ENCODE assay signal across 10 cellular contexts in the genomic region with DNA sequence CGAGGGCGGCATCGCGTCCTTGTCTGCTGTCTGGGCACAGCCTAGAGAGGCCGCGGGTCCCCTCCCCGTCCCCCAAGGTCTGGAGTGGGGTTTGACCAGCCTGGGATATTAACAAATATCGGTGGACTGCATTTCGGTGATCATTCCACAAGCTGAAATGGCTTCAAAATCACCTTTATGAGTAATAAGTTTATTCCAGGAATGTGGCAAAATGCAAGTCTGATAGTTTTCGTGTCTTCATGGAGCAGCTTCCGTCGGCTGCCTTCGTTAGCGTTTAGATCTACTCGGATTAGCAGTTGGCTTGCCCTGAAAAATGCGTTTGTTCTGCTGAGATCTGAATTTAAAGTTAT. TPM values are rescaled to one million over a fixed set of nuclear protein-coding genes. Genes with fewer than 3 reads are reported as not detected.
DNase-seq lines count a peak whose midpoint lies in the region; ATAC-seq and TF ChIP-seq lines count a peak whose summit lies in the region.
"Had no signal": no experiment of that assay in that cellular context is flagged by ENCODE, and none has a peak within 500 bp of the region (broad histone marks: within the 10 kb centered on the region; RNA-seq: fewer than 3 reads in every experiment).

No MANE protein-coding gene starts in this region.

- H3K4me1 ChIP-seq in heart left ventricle, result peaks cover 0 to 23% (median 8%) of the 10 kb centered on the region in 12 donors
- H3K4me1 ChIP-seq in ovary (ENCODE audit: insufficient read depth), result peaks cover 3% of the 10 kb centered on the region

- H3K4me3 Mint-ChIP-seq in activated CD4-positive, alpha-beta memory T cell treated with anti-CD3 and anti-CD28 coated beads, Interleukin-2, amount 10 ng/mL, durations not matched to agents 7 days and 5 days, result peak overlapping the region; percentile 67

- peak in 1 of 4 donors; percentile 3 for ATAC-seq in heart left ventricle
- ATAC-seq in left cardiac atrium, result no peak

- H3K36me3 ChIP-seq in heart left ventricle (no peaks in the 10 kb centered on the region), ovary (no peaks in the 10 kb centered on the region)

- H3K4me1 Mint-ChIP-seq in activated CD4-positive, alpha-beta memory T cell treated with anti-CD3 and anti-CD28 coated beads, Interleukin-2, amount 10 ng/mL, durations not matched to agents 7 days and 5 days, result peaks cover 24% of the 10 kb centered on the region

- TF ChIP-seq POLR2A in heart left ventricle (IDR thresholded peaks at IDR 0.05) (no peak), ovary (IDR thresholded peaks at IDR 0.05) (no peak)

- TF ChIP-seq EP300 in ovary (IDR thresholded peaks at IDR 0.05), result no peak

- no peak for DNase-seq in heart left ventricle
- no peak for DNase-seq in left cardiac atrium
- DNase-seq in activated CD4-positive, alpha-beta memory T cell treated with anti-CD3 and anti-CD28 coated beads, Interleukin-2, amount 10 ng/mL, durations not matched to agents 7 days and 5 days, result no peak
- peak; percentile 49 for DNase-seq in islet precursor cell
- DNase-seq in NOMO-1 treated with DMSO at 0.1 percent for 48 hours (lab: John Stamatoyannopoulos, UW; ENCODE audit: unreplicated experiment), result no peak
- no peak for DNase-seq in ovary
- no peak for DNase-seq in activated gamma-delta T cell (lab: John Stamatoyannopoulos, UW)
- no peak for DNase-seq in NCI-H2081 (lab: John Stamatoyannopoulos, UW)
- DNase-seq: HCEC 1CT, T1000 had no signal

- H3K27ac ChIP-seq in heart left ventricle, result peak overlapping the region in 11 of 12 donors; percentile 56 to 90 (median 78)
- H3K27ac ChIP-seq in ovary, result no peak overlapping the region

- intact Hi-C loops in heart left ventricle (cut with DNase I) (loop anchor here in 9 of 10 donors (1.0 to 10.0 kb wide), 15 partner anchors 21 to 235 kb away; no protein-coding TSS in a partner anchor), left cardiac atrium (cut with DNase I) (loop anchor here (2.0 to 10.0 kb wide), 4 partner anchors 35 to 130 kb away; no protein-coding TSS in a partner anchor), ovary (cut with DNase I) (no loop called here)

- H3K9me3 Mint-ChIP-seq in activated CD4-positive, alpha-beta memory T cell treated with anti-CD3 and anti-CD28 coated beads, Interleukin-2, amount 10 ng/mL, durations not matched to agents 7 days and 5 days, result no peaks in the 10 kb centered on the region

- POLR2A ChIA-PET in activated CD4-positive, alpha-beta memory T cell treated with anti-CD3 and anti-CD28 coated beads, Interleukin-2, amount 10 ng/mL, durations not matched to agents 7 days and 5 days (lab: Charles Lee), result interaction anchor here (0.7 to 2.0 kb wide), 4 partner anchors 9 to 177 kb away, joined by 3 to 6 read pairs (median 4); no protein-coding TSS in a partner anchor

- H3K4me3 ChIP-seq in heart left ventricle (peak overlapping the region in 10 of 12 donors; percentile 50 to 72 (median 65)), ovary (no peak overlapping the region)

- H3K9me3 ChIP-seq in heart left ventricle, result no peaks in the 10 kb centered on the region
- H3K9me3 ChIP-seq in ovary, result no peaks in the 10 kb centered on the region

- peaks cover 64% of the 10 kb centered on the region for H3K27me3 Mint-ChIP-seq in activated CD4-positive, alpha-beta memory T cell treated with anti-CD3 and anti-CD28 coated beads, Interleukin-2, amount 10 ng/mL, durations not matched to agents 7 days and 5 days

- 36 to 49% (median 41%) methylated on average over 15 to 16 of the region's 16 CpGs for WGBS in heart left ventricle, 4 donors
- WGBS in ovary, 3 donors, result 38 to 47% (median 39%) methylated on average over 16 of the region's 16 CpGs

- H3K27me3 ChIP-seq in heart left ventricle (peaks cover 8 to 77% (median 28%) of the 10 kb centered on the region in 9 donors), ovary (no peaks in the 10 kb centered on the region)

- H3K27ac Mint-ChIP-seq in activated CD4-positive, alpha-beta memory T cell treated with anti-CD3 and anti-CD28 coated beads, Interleukin-2, amount 10 ng/mL, durations not matched to agents 7 days and 5 days, result no peak overlapping the region

- H3K36me3 Mint-ChIP-seq in activated CD4-positive, alpha-beta memory T cell treated with anti-CD3 and anti-CD28 coated beads, Interleukin-2, amount 10 ng/mL, durations not matched to agents 7 days and 5 days (ENCODE audit: low read depth), result no peaks in the 10 kb centered on the region

- no peak for TF ChIP-seq CTCF in heart left ventricle (IDR thresholded peaks at IDR 0.05)
- no peak for TF ChIP-seq CTCF in ovary (IDR thresholded peaks at IDR 0.05)

- CTCF ChIA-PET in activated CD4-positive, alpha-beta memory T cell treated with anti-CD3 and anti-CD28 coated beads, Interleukin-2, amount 10 ng/mL, durations not matched to agents 7 days and 5 days (lab: Charles Lee), result interaction anchor here (0.7 to 6.2 kb wide), 6 partner anchors 34 to 177 kb away, joined by 3 to 46 read pairs (median 4); no protein-coding TSS in a partner anchor

RNA-seq across cellular contexts. Expression of a gene that starts 1.1 kb away (rescaled TPM):
- 10 to 100 TPM; 13.6 to 30.5 (median 17.9) TPM for total RNA-seq in heart left ventricle
- polyA plus RNA-seq in heart left ventricle, result 1 to 10 TPM; 5.4 to 9.3 TPM
- total RNA-seq in left cardiac atrium, result 1 to 10 TPM; 6.2 to 8.0 TPM
- total RNA-seq in activated CD4-positive, alpha-beta memory T cell treated with anti-CD3 and anti-CD28 coated beads, Interleukin-2, amount 10 ng/mL, durations not matched to agents 7 days and 5 days, result under 1 TPM; 0.13 to 0.23 TPM
- total RNA-seq in ovary, result under 1 TPM in 5 of 7 donors, not detected in 2; 0.08 to 0.34 (median 0.15) TPM
- polyA plus RNA-seq in ovary, result under 1 TPM; 0.12 to 0.20 TPM

RNA-seq across cellular contexts. Expression of a gene that starts 30.8 kb away (rescaled TPM):
- total RNA-seq in heart left ventricle (1 to 10 TPM in 1 of 9 donors, under 1 TPM in 7, not detected in 1; 0.10 to 2.0 (median 0.22) TPM), left cardiac atrium (under 1 TPM in 1 of 2 donors, not detected in 1; 0.27 TPM), ovary (1 to 10 TPM in 2 of 7 donors, under 1 TPM in 2, not detected in 3; 0.30 to 2.5 (median 1.4) TPM)
- polyA plus RNA-seq in heart left ventricle (under 1 TPM; 0.30 to 0.62 TPM), ovary (under 1 TPM; 0.13 to 0.72 TPM)
- 1 to 10 TPM; 5.6 to 5.8 TPM for total RNA-seq in activated CD4-positive, alpha-beta memory T cell treated with anti-CD3 and anti-CD28 coated beads, Interleukin-2, amount 10 ng/mL, durations not matched to agents 7 days and 5 days

Comparison
In these comparisons a context has a peak if more than half of its experiments do, and no peak if none do; other contexts are left out.
1. H3K27ac ChIP-seq: peak in heart left ventricle (11 of 12); none in ovary (0 of 2).
2. RNA of a gene that starts 1.1 kb away (total RNA-seq): 13.6 to 30.5 TPM in heart left ventricle and 6.2 to 8.0 TPM in left cardiac atrium; 0.13 to 0.23 TPM in activated CD4-positive, alpha-beta memory T cell treated with anti-CD3 and anti-CD28 coated beads, Interleukin-2, amount 10 ng/mL, durations not matched to agents 7 days and 5 days and 0.08 to 0.34 TPM in ovary; every median in the first group is over 4 times any median in the second.
3. intact Hi-C loops: an anchor here in heart left ventricle (1.0 to 10.0 kb wide) and left cardiac atrium (2.0 to 10.0 kb wide); none called in ovary.